ENCODE assay signal across 17 cellular contexts in the genomic region with DNA sequence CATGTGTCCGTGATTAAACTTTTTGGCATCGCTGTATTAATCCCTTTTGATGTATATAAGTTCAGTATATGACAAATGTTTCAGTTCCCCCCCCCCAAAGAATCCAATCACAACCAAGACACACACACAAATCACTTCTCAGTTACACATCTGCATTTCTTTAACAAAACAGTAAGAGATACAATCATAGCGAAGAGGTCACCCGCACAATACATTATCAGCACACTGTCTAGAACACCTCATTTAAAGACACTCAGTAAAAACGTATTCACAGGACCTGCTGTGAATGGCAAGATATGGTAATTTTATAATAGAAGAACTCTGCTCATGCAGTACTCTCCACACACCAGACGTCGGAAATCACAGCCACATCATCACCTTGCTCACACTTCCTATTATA.
DNase-seq lines count a peak whose midpoint lies in the region; ATAC-seq and TF ChIP-seq lines count a peak whose summit lies in the region.
"Had no signal": no experiment of that assay in that cellular context is flagged by ENCODE, and none has a peak within 500 bp of the region (broad histone marks: within the 10 kb centered on the region; RNA-seq: fewer than 3 reads in every experiment).

No MANE protein-coding gene starts in this region.

- TSS peak; percentile 16 for BruUV-seq in Caco-2 (replicated peaks; lab: Mats Ljungman, UMichigan)

- H3K4me3 ChIP-seq in Caco-2 (ENCODE audit: low read depth, low read length) (no peak overlapping the region), endodermal cell (ENCODE audit: low read length) (no peak overlapping the region)
- H3K4me3 ChIP-seq: GM12878, GM23338, HAP-1 had no signal

- CTCF ChIA-PET in Caco-2 (lab: Charles Lee): no interaction called here

- no peak overlapping the region for H3K27ac ChIP-seq in endodermal cell (ENCODE audit: low read depth, low read length)
- H3K27ac ChIP-seq: C4-2B had no signal

- H3K9me3 Mint-ChIP-seq in Caco-2 (ENCODE audit: unreplicated experiment): peaks cover under 1% of the 10 kb centered on the region
- peaks cover 2% of the 10 kb centered on the region for H3K9me3 Mint-ChIP-seq in nephron progenitor cell
- peaks cover 10% of the 10 kb centered on the region for H3K9me3 Mint-ChIP-seq in endodermal cell
- no peaks in the 10 kb centered on the region for H3K9me3 Mint-ChIP-seq in natural killer cell treated with Interleukin-12 subunit alpha and Interleukin-12 subunit beta and Interleukin-15 and Interleukin-18, amount 100 ng/mL, for 72 hours
- H3K9me3 Mint-ChIP-seq: CD8-positive, alpha-beta T cell; HFFc6 had no signal

- H3K36me3 Mint-ChIP-seq in Caco-2 (ENCODE audit: insufficient read depth, unreplicated experiment) (peaks cover 94% of the 10 kb centered on the region), T-helper 17 cell (ENCODE audit: low read depth) (no peaks in the 10 kb centered on the region), nephron progenitor cell (ENCODE audit: low read depth) (peaks cover 40% of the 10 kb centered on the region), endodermal cell (ENCODE audit: low read depth) (peaks cover 52% of the 10 kb centered on the region)
- H3K36me3 Mint-ChIP-seq in natural killer cell treated with Interleukin-12 subunit alpha and Interleukin-12 subunit beta and Interleukin-15 and Interleukin-18, amount 100 ng/mL, for 72 hours: peaks cover 11% of the 10 kb centered on the region
- H3K36me3 Mint-ChIP-seq: CD4-positive, CD25-positive, alpha-beta regulatory T cell had no signal

- H3K27ac Mint-ChIP-seq in Caco-2 (ENCODE audit: unreplicated experiment) (no peak overlapping the region), T-helper 17 cell (peak overlapping the region; percentile 51), nephron progenitor cell (peak overlapping the region; percentile 3), endodermal cell (no peak overlapping the region)
- no peak overlapping the region for H3K27ac Mint-ChIP-seq in natural killer cell treated with Interleukin-12 subunit alpha and Interleukin-12 subunit beta and Interleukin-15 and Interleukin-18, amount 100 ng/mL, for 72 hours
- H3K27ac Mint-ChIP-seq: CD4-positive, CD25-positive, alpha-beta regulatory T cell; CD8-positive, alpha-beta T cell; GM23338; HFFc6 had no signal

- TF ChIP-seq CTCF in Caco-2 (IDR thresholded peaks at IDR 0.05; ENCODE audit: insufficient read depth in 1 of 2, low read depth in 1 of 2, low read length in 1 of 2, severe bottlenecking in 1 of 2, unreplicated experiment in 1 of 2) (no peak), nephron progenitor cell (IDR thresholded peaks at IDR 0.05) (no peak), endodermal cell (conservative IDR thresholded peaks at IDR 0.05) (no peak)

- H3K36me3 ChIP-seq in Caco-2 (ENCODE audit: control insufficient read depth, insufficient read depth, low read length) (peaks cover 4% of the 10 kb centered on the region), endodermal cell (ENCODE audit: control insufficient read depth, insufficient read depth, low read length) (peaks cover 63% of the 10 kb centered on the region)

- intact Hi-C loops in Caco-2 (cut with micrococcal nuclease; ENCODE audit: unreplicated experiment): no loop called here

- H3K4me3 Mint-ChIP-seq in Caco-2 (ENCODE audit: unreplicated experiment) (no peak overlapping the region), T-helper 17 cell (no peak overlapping the region), nephron progenitor cell (no peak overlapping the region), endodermal cell (no peak overlapping the region)
- no peak overlapping the region for H3K4me3 Mint-ChIP-seq in natural killer cell treated with Interleukin-12 subunit alpha and Interleukin-12 subunit beta and Interleukin-15 and Interleukin-18, amount 100 ng/mL, for 72 hours
- H3K4me3 Mint-ChIP-seq: CD4-positive, CD25-positive, alpha-beta regulatory T cell; CD8-positive, alpha-beta T cell; GM23338; HFFc6 had no signal

- no peak overlapping the region for H3K9ac ChIP-seq in endodermal cell (ENCODE audit: extremely low read depth, low read length, poor library complexity, severe bottlenecking)

- no peaks in the 10 kb centered on the region; the same call in 1 of the 2 replicates for H3K9me3 ChIP-seq in Caco-2
- no peaks in the 10 kb centered on the region for H3K9me3 ChIP-seq in T-helper 17 cell (ENCODE audit: control insufficient read depth, low read length, poor library complexity, severe bottlenecking)
- peaks cover 7% of the 10 kb centered on the region for H3K9me3 ChIP-seq in endodermal cell (ENCODE audit: control insufficient read depth, low read length)
- H3K9me3 ChIP-seq: HAP-1 had no signal

- H3K4me1 Mint-ChIP-seq in Caco-2 (ENCODE audit: low read depth, unreplicated experiment): peaks cover 9% of the 10 kb centered on the region
- peaks cover 5% of the 10 kb centered on the region for H3K4me1 Mint-ChIP-seq in T-helper 17 cell
- no peaks in the 10 kb centered on the region for H3K4me1 Mint-ChIP-seq in nephron progenitor cell
- H3K4me1 Mint-ChIP-seq in endodermal cell: no peaks in the 10 kb centered on the region
- peaks cover 7 to 9% of the 10 kb centered on the region in 2 donors for H3K4me1 Mint-ChIP-seq in natural killer cell treated with Interleukin-12 subunit alpha and Interleukin-12 subunit beta and Interleukin-15 and Interleukin-18, amount 100 ng/mL, for 72 hours (ENCODE audit: low read depth in 2 of 2)
- H3K4me1 Mint-ChIP-seq: CD4-positive, CD25-positive, alpha-beta regulatory T cell; GM23338 had no signal

- POLR2A ChIA-PET in Caco-2 (lab: Charles Lee): no interaction called here

- 92% methylated on average over 5 of the region's 7 CpGs; no CpG with 5 or more reads in 1 of the 2 experiments for WGBS in endodermal cell (ENCODE audit: insufficient coverage in 1 of 2, insufficient read length in 1 of 2), 2 experiments

- ATAC-seq in T-helper 17 cell: no peak
- no peak for ATAC-seq in natural killer cell treated with Interleukin-12 subunit alpha and Interleukin-12 subunit beta and Interleukin-15 and Interleukin-18, amount 100 ng/mL, for 72 hours
- ATAC-seq: CD8-positive, alpha-beta T cell; GM12878; GM23338 had no signal

- peaks cover 4% of the 10 kb centered on the region; the same call in 1 of the 2 replicates for H3K4me1 ChIP-seq in Caco-2
- H3K4me1 ChIP-seq in endodermal cell (ENCODE audit: control insufficient read depth, insufficient read depth, low read length): no peaks in the 10 kb centered on the region
- H3K4me1 ChIP-seq: HAP-1 had no signal

- DNase-seq in Caco-2 (no peak), T-helper 17 cell (no peak), nephron progenitor cell (no peak), H4 (ENCODE audit: low spot score) (no peak), endodermal cell (no peak)
- no peak for DNase-seq in natural killer cell treated with Interleukin-12 subunit alpha and Interleukin-12 subunit beta and Interleukin-15 and Interleukin-18, amount 100 ng/mL, for 72 hours (ENCODE audit: low spot score)
- DNase-seq: CD4-positive, CD25-positive, alpha-beta regulatory T cell; CD8-positive, alpha-beta T cell; DMS 273 treated with DMSO at 0.1 percent for 48 hours; DMS79; EL; GDM1; HFFc6 had no signal

- H3K27me3 Mint-ChIP-seq in Caco-2 (ENCODE audit: insufficient read depth, unreplicated experiment) (no peaks in the 10 kb centered on the region), T-helper 17 cell (no peaks in the 10 kb centered on the region), nephron progenitor cell (ENCODE audit: low read depth, poor library complexity) (no peaks in the 10 kb centered on the region), endodermal cell (ENCODE audit: insufficient read depth) (no peaks in the 10 kb centered on the region)
- H3K27me3 Mint-ChIP-seq in natural killer cell treated with Interleukin-12 subunit alpha and Interleukin-12 subunit beta and Interleukin-15 and Interleukin-18, amount 100 ng/mL, for 72 hours: no peaks in the 10 kb centered on the region
- H3K27me3 Mint-ChIP-seq: CD4-positive, CD25-positive, alpha-beta regulatory T cell had no signal

- H3K27me3 ChIP-seq in Caco-2 (replicated peaks; ENCODE audit: control insufficient read depth, insufficient read depth, low read length) (no peaks in the 10 kb centered on the region), endodermal cell (ENCODE audit: control insufficient read depth, insufficient read depth, low read length, poor library complexity, severe bottlenecking) (no peaks in the 10 kb centered on the region)

Comparison
In these comparisons a context has a peak if more than half of its experiments do, and no peak if none do; other contexts are left out.
1. H3K27ac Mint-ChIP-seq: peak in T-helper 17 cell (single experiment) and nephron progenitor cell (single experiment); none in Caco-2 (single experiment), endodermal cell (single experiment) and natural killer cell treated with Interleukin-12 subunit alpha and Interleukin-12 subunit beta and Interleukin-15 and Interleukin-18, amount 100 ng/mL, for 72 hours (0 of 2).